8 cellular contexts compared by ENCODE assay signal in genomic region chr5:136080113-136080482, GRCh38. TPM values are rescaled to one million over a fixed set of nuclear protein-coding genes. Genes with fewer than 3 reads are reported as not detected.
DNase-seq lines count a peak whose midpoint lies in the region; ATAC-seq, FAIRE-seq and TF ChIP-seq lines count a peak whose summit lies in the region.

No MANE protein-coding gene starts in this region.

- peaks cover 13% of the 10 kb centered on the region for H3K4me1 Mint-ChIP-seq in central memory CD8-positive, alpha-beta T cell
- H3K4me1 Mint-ChIP-seq in natural killer cell, result peaks cover 0 to 12% of the 10 kb centered on the region in 2 donors

- no peaks in the 10 kb centered on the region for H3K36me3 ChIP-seq in GM06990 (ENCODE audit: control insufficient read depth, insufficient read depth, low read length)

- peak overlapping the region; percentile 77 for H3K4me3 Mint-ChIP-seq in central memory CD8-positive, alpha-beta T cell
- H3K4me3 Mint-ChIP-seq in natural killer cell, result peak overlapping the region; percentile 67

- TF ChIP-seq CTCF in GM06990 (IDR thresholded peaks at IDR 0.05; ENCODE audit: insufficient read depth, low read length, poor library complexity, severe bottlenecking) (no peak), natural killer cell (IDR thresholded peaks at IDR 0.05) (no peak)

- peak overlapping the region; percentile 77 for H3K27ac Mint-ChIP-seq in central memory CD8-positive, alpha-beta T cell (ENCODE audit: low read depth)
- peak overlapping the region in 1 of 2 donors; percentile 59 for H3K27ac Mint-ChIP-seq in natural killer cell

- H3K4me3 ChIP-seq in GM06990 (replicated peaks; ENCODE audit: low read depth, low read length), result peak overlapping the region; percentile 54

- intact Hi-C loops in natural killer cell (cut with micrococcal nuclease), result loop anchor here (10.0 kb wide), 1 partner anchor 105 kb away; no protein-coding TSS in a partner anchor

- DNase-seq in GM06990 (ENCODE audit: extremely low read depth, insufficient read length) (no peak), natural killer cell (no peak), GDM1 (lab: John Stamatoyannopoulos, UW) (no peak), frontal cortex (ENCODE audit: low spot score in 2 of 2) (no peak), AG08395 (ENCODE audit: low spot score) (no peak)
- DNase-seq in central memory CD8-positive, alpha-beta T cell (ENCODE audit: low spot score in 2 of 2), result no peak
- no peak for DNase-seq in stimulated activated naive CD4-positive, alpha-beta T cell (lab: John Stamatoyannopoulos, UW)

- H3K9me3 Mint-ChIP-seq in central memory CD8-positive, alpha-beta T cell, result no peaks in the 10 kb centered on the region
- no peaks in the 10 kb centered on the region for H3K9me3 Mint-ChIP-seq in natural killer cell

- ATAC-seq in HG02884 (IDR thresholded peaks at IDR 0.05; ENCODE audit: unreplicated experiment) (peak; percentile 17), natural killer cell (peak in 2 of 3 donors; percentile 19 to 24)
- peak; percentile 22 for ATAC-seq in central memory CD8-positive, alpha-beta T cell (replicated peaks; ENCODE audit: extremely low read depth, poor library complexity, severe bottlenecking)

- H3K27me3 Mint-ChIP-seq in central memory CD8-positive, alpha-beta T cell, result peaks cover 47% of the 10 kb centered on the region
- H3K27me3 Mint-ChIP-seq in natural killer cell (ENCODE audit: low read depth in 2 of 2), result peaks cover 27 to 39% of the 10 kb centered on the region in 2 donors

- no peak for FAIRE-seq in frontal cortex (lab: Jason Lieb, UNC)

- peaks cover 9% of the 10 kb centered on the region for H3K36me3 Mint-ChIP-seq in central memory CD8-positive, alpha-beta T cell (ENCODE audit: insufficient read depth)
- H3K36me3 Mint-ChIP-seq in natural killer cell, result no peaks in the 10 kb centered on the region

- no peaks in the 10 kb centered on the region; the same call in 1 of the 2 replicates for H3K27me3 ChIP-seq in GM06990 (replicated peaks; ENCODE audit: control insufficient read depth, insufficient read depth, low read length)

RNA-seq across cellular contexts. Expression of gene TGFBI, which starts 51.3 kb away (rescaled TPM):
- total RNA-seq in natural killer cell (10 to 100 TPM in 2 of 3 donors, 1 to 10 TPM in 1; 6.7 to 19.6 (median 18.5) TPM), frontal cortex (4.9 TPM)

RNA-seq across cellular contexts. Expression of gene SMAD5, which starts 52.5 kb away (rescaled TPM):
- 10 to 100 TPM; 44.0 to 60.1 (median 54.1) TPM for total RNA-seq in natural killer cell
- 27.7 TPM for total RNA-seq in frontal cortex
